ENCODE assay signal across 12 cellular contexts in genomic region chr6:26502169-26502568, GRCh38. TPM values are rescaled to one million over a fixed set of nuclear protein-coding genes. Genes with fewer than 3 reads are reported as not detected.
DNase-seq lines count a peak whose midpoint lies in the region; ATAC-seq and TF ChIP-seq lines count a peak whose summit lies in the region.
"Had no signal": no experiment of that assay in that cellular context is flagged by ENCODE, and none has a peak within 500 bp of the region (broad histone marks: within the 10 kb centered on the region; RNA-seq: fewer than 3 reads in every experiment).

No MANE protein-coding gene starts in this region.

- H3K36me3 ChIP-seq in HUES48 (ENCODE audit: control insufficient read depth, insufficient read depth, low read length): no peaks in the 10 kb centered on the region
- H3K36me3 ChIP-seq in spleen: no peaks in the 10 kb centered on the region

- no peak for DNase-seq in activated CD8-positive, alpha-beta memory T cell treated with anti-CD3 and anti-CD28 coated beads, Interleukin-2, amount 10 ng/mL, durations not matched to agents 7 days and 5 days
- DNase-seq in activated CD8-positive, alpha-beta memory T cell treated with anti-CD3 and anti-CD28 coated beads for 24 hours: no peak
- no peak for DNase-seq in spleen
- DNase-seq in dermis blood vessel endothelial cell: no peak
- DNase-seq: HCEC 1CT, NCI-H1417 treated with DMSO at 0.1 percent for 48 hours had no signal

- intact Hi-C loops in spleen (cut with DNase I; ENCODE audit: low total_unique reads): no loop called here

- H3K4me1 ChIP-seq in HUES48 (ENCODE audit: control insufficient read depth, insufficient read depth, low read length) (peaks cover 3% of the 10 kb centered on the region; the same call in 1 of the 2 replicates), spleen (peaks cover 8 to 19% (median 12%) of the 10 kb centered on the region in 6 donors)

- H3K27ac Mint-ChIP-seq in activated CD8-positive, alpha-beta memory T cell treated with anti-CD3 and anti-CD28 coated beads, Interleukin-2, amount 10 ng/mL, durations not matched to agents 7 days and 5 days: no peak overlapping the region
- no peak overlapping the region for H3K27ac Mint-ChIP-seq in brain

- CTCF ChIA-PET in activated CD8-positive, alpha-beta memory T cell treated with anti-CD3 and anti-CD28 coated beads, Interleukin-2, amount 10 ng/mL, durations not matched to agents 7 days and 5 days (lab: Charles Lee): no interaction called here

- H3K27me3 Mint-ChIP-seq in activated CD8-positive, alpha-beta memory T cell treated with anti-CD3 and anti-CD28 coated beads, Interleukin-2, amount 10 ng/mL, durations not matched to agents 7 days and 5 days: peaks cover 44% of the 10 kb centered on the region
- H3K27me3 Mint-ChIP-seq in brain: peaks cover 68% of the 10 kb centered on the region

- H3K27ac ChIP-seq in HUES48 (ENCODE audit: low read depth, low read length) (no peak overlapping the region), spleen (no peak overlapping the region)

- no peaks in the 10 kb centered on the region for H3K9me3 ChIP-seq in HUES48 (ENCODE audit: control insufficient read depth, insufficient read depth, low read length)
- no peaks in the 10 kb centered on the region for H3K9me3 ChIP-seq in spleen

- TF ChIP-seq POLR2A in spleen (IDR thresholded peaks at IDR 0.05): no peak

- no peak overlapping the region for H3K9ac ChIP-seq in HUES48 (ENCODE audit: low read depth, low read length)

- H3K36me3 Mint-ChIP-seq in activated CD8-positive, alpha-beta memory T cell treated with anti-CD3 and anti-CD28 coated beads, Interleukin-2, amount 10 ng/mL, durations not matched to agents 7 days and 5 days: no peaks in the 10 kb centered on the region
- no peaks in the 10 kb centered on the region for H3K36me3 Mint-ChIP-seq in brain

- no peaks in the 10 kb centered on the region for H3K9me3 Mint-ChIP-seq in activated CD8-positive, alpha-beta memory T cell treated with anti-CD3 and anti-CD28 coated beads, Interleukin-2, amount 10 ng/mL, durations not matched to agents 7 days and 5 days (ENCODE audit: low read depth)
- H3K9me3 Mint-ChIP-seq in brain: peaks cover 0 to 9% (median 3%) of the 10 kb centered on the region in 5 experiments

- peak overlapping the region; percentile 65; the same call in 1 of the 2 replicates for H3K4me3 ChIP-seq in HUES48 (ENCODE audit: low read depth, low read length)
- H3K4me3 ChIP-seq in spleen: peak overlapping the region in 6 of 8 donors; percentile 26 to 65 (median 35)

- peak; percentile 45 for ATAC-seq in activated CD8-positive, alpha-beta memory T cell treated with anti-CD3 and anti-CD28 coated beads, Interleukin-2, amount 10 ng/mL, durations not matched to agents 7 days and 5 days
- ATAC-seq in GM19023 (IDR thresholded peaks at IDR 0.05; ENCODE audit: unreplicated experiment) (no peak), esophagus mucosa (no peak)

- peak overlapping the region; percentile 60 for H3K4me3 Mint-ChIP-seq in activated CD8-positive, alpha-beta memory T cell treated with anti-CD3 and anti-CD28 coated beads, Interleukin-2, amount 10 ng/mL, durations not matched to agents 7 days and 5 days
- peak overlapping the region; percentile 79 to 86 (median 81) for H3K4me3 Mint-ChIP-seq in brain

- H3K27me3 ChIP-seq in HUES48 (ENCODE audit: control insufficient read depth, insufficient read depth, low read length): peaks cover 38% of the 10 kb centered on the region
- H3K27me3 ChIP-seq in spleen (replicated peaks in 1 of 7): peaks cover 0 to 35% (median 11%) of the 10 kb centered on the region in 7 donors

- peaks cover 10% of the 10 kb centered on the region for H3K4me1 Mint-ChIP-seq in activated CD8-positive, alpha-beta memory T cell treated with anti-CD3 and anti-CD28 coated beads, Interleukin-2, amount 10 ng/mL, durations not matched to agents 7 days and 5 days
- peaks cover 11% of the 10 kb centered on the region for H3K4me1 Mint-ChIP-seq in brain

- TF ChIP-seq CTCF in brain (conservative IDR thresholded peaks at IDR 0.05) (no peak), spleen (IDR thresholded peaks at IDR 0.05 in 8 of 11, conservative IDR thresholded peaks at IDR 0.05 in 3 of 11) (no peak)

RNA-seq across cellular contexts. Expression of gene BTN1A1, which starts 2.1 kb away (rescaled TPM):
- not detected for total RNA-seq in activated CD8-positive, alpha-beta memory T cell treated with anti-CD3 and anti-CD28 coated beads, Interleukin-2, amount 10 ng/mL, durations not matched to agents 7 days and 5 days
- polyA plus RNA-seq in brain (ENCODE audit: insufficient read depth, low read depth, low replicate concordance): 0.36 TPM
- total RNA-seq in spleen: 1 to 10 TPM in 1 of 7 donors, under 1 TPM in 6; 0.23 to 1.1 (median 0.32) TPM
- under 1 TPM; 0.33 to 0.58 (median 0.39) TPM for polyA plus RNA-seq in spleen
- total RNA-seq in dermis blood vessel endothelial cell: not detected in 2 replicates
- not detected for total RNA-seq in esophagus mucosa
- polyA plus RNA-seq: BJ, esophagus had no signal

RNA-seq across cellular contexts. Expression of gene HMGN4, which starts 36.0 kb away (rescaled TPM):
- 10 to 100 TPM; 75.6 to 78.4 TPM for total RNA-seq in activated CD8-positive, alpha-beta memory T cell treated with anti-CD3 and anti-CD28 coated beads, Interleukin-2, amount 10 ng/mL, durations not matched to agents 7 days and 5 days
- polyA plus RNA-seq in brain (ENCODE audit: insufficient read depth, low read depth, low replicate concordance) (70.0 TPM), spleen (10 to 100 TPM; 33.3 to 52.0 (median 51.4) TPM)
- total RNA-seq in spleen (10 to 100 TPM; 47.2 to 68.4 (median 58.2) TPM), dermis blood vessel endothelial cell (60.4 and 78.7 TPM in 2 replicates), esophagus mucosa (29.9 TPM)

RNA-seq across cellular contexts. Expression of gene BTN2A1, which starts 44.4 kb away (rescaled TPM):
- total RNA-seq in activated CD8-positive, alpha-beta memory T cell treated with anti-CD3 and anti-CD28 coated beads, Interleukin-2, amount 10 ng/mL, durations not matched to agents 7 days and 5 days: 10 to 100 TPM; 25.1 to 26.5 TPM
- polyA plus RNA-seq in brain (ENCODE audit: insufficient read depth, low read depth, low replicate concordance): 15.6 TPM
- 10 to 100 TPM; 31.7 to 50.8 (median 41.4) TPM for total RNA-seq in spleen
- polyA plus RNA-seq in spleen: 10 to 100 TPM; 17.0 to 31.4 (median 29.8) TPM
- total RNA-seq in dermis blood vessel endothelial cell: 7.8 and 9.3 TPM in 2 replicates
- total RNA-seq in esophagus mucosa: 8.1 TPM
